Comparison of ENCODE assay signal across 2 cellular contexts in the genomic region with DNA sequence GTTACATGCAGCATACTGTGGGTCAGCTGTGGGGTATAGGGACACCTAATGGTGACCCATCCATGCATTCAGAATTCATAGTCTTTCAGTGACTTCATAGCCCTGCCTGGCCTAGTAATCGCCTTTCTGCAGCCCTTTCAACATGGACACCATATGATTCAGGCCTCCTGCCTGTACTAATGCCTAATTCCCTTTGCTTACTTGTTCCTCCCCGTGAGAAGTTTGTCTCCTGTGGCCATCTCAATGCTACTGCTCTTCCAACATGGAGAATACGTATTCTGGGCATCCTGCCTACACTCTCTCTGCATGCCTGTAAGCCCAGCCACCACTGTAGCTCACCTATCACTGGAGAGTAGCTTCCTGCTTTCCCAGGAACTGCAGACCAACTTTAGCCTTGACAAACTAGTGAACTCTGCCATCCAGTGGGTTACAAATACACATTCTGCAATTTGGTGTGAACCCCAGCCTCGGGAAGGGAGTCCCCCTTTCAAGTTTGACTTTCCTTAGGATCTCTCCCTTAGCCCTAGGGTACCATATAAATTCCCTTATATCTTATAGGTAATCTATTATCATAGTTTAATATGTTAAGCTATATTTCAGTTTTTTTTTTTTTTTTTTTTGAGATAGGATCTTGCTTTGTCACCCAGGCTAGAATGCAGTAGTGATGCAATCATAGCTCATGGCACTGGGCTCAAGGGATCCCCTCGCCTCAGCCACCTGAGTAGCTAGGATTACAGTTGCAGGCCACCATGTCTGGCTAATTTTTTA.
TF ChIP-seq lines count a peak whose summit lies in the region.

No MANE protein-coding gene starts in this region.

TF ChIP-seq in HEK293, 187 proteins besides CTCF, POLR2A, EP300 and RAD21:
- peak; percentile 86 for TF ChIP-seq ZBTB17 (tag by site-specific recombination; IDR thresholded peaks at IDR 0.05)
- TF ChIP-seq ZBTB20 (tag by site-specific recombination; IDR thresholded peaks at IDR 0.05), result no peak
- TF ChIP-seq ZNF157 (tag by site-specific recombination; IDR thresholded peaks at IDR 0.05), result no peak
- TF ChIP-seq ZSCAN16 (tag by site-specific recombination; IDR thresholded peaks at IDR 0.05), result no peak

TF ChIP-seq in GM12878, 131 proteins besides CTCF, POLR2A, EP300 and RAD21:
- TF ChIP-seq IRF4 (IDR thresholded peaks at IDR 0.05; ENCODE audit: low read depth, low read length) (no peak), ZNF217 (IDR thresholded peaks at IDR 0.05) (no peak)
- TF ChIP-seq, protein P1, sequence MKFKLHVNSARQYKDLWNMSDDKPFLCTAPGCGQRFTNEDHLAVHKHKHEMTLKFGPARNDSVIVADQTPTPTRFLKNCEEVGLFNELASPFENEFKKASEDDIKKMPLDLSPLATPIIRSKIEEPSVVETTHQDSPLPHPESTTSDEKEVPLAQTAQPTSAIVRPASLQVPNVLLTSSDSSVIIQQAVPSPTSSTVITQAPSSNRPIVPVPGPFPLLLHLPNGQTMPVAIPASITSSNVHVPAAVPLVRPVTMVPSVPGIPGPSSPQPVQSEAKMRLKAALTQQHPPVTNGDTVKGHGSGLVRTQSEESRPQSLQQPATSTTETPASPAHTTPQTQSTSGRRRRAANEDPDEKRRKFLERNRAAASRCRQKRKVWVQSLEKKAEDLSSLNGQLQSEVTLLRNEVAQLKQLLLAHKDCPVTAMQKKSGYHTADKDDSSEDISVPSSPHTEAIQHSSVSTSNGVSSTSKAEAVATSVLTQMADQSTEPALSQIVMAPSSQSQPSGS (IDR thresholded peaks at IDR 0.05; ENCODE audit: low read length), result no peak
